In the genomic region with DNA sequence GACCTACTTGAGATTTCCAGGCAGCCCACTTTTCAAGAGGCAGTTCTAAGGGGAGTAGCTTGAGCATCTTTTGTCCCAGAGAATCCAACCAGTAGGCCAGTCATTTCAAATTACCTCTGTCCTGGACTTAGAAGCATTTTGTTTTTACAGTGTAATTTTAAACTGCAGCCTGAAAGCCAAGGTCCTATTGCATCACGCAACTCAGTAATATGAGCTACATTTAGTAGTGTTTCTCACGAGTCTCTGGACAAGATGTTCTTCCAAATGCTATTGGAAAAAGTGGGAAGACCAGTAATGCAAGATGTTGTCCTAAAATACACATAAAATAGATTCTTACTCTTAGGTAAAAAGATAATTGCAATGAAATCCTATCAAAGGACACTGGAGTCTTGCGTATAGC, we compare ENCODE assay signal across 1 cellular context.
TF ChIP-seq lines count a peak whose summit lies in the region.

No MANE protein-coding gene starts in this region.

TF ChIP-seq in A549, 52 proteins besides CTCF, POLR2A, EP300 and RAD21 (continued from another document):
- no peak for TF ChIP-seq USF2 (IDR thresholded peaks at IDR 0.05)
- no peak for TF ChIP-seq SMC3 (IDR thresholded peaks at IDR 0.05)
- TF ChIP-seq SREBF2 (IDR thresholded peaks at IDR 0.05) = no peak
- TF ChIP-seq, protein P1, sequence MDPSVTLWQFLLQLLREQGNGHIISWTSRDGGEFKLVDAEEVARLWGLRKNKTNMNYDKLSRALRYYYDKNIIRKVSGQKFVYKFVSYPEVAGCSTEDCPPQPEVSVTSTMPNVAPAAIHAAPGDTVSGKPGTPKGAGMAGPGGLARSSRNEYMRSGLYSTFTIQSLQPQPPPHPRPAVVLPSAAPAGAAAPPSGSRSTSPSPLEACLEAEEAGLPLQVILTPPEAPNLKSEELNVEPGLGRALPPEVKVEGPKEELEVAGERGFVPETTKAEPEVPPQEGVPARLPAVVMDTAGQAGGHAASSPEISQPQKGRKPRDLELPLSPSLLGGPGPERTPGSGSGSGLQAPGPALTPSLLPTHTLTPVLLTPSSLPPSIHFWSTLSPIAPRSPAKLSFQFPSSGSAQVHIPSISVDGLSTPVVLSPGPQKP (IDR thresholded peaks at IDR 0.05; ENCODE audit: low read depth, low read length) = no peak
- TF ChIP-seq MYC (IDR thresholded peaks at IDR 0.05; ENCODE audit: borderline replicate concordance, low read length) = no peak
- TF ChIP-seq CHD4 (IDR thresholded peaks at IDR 0.05; ENCODE audit: borderline replicate concordance) = no peak
